18 cellular contexts compared by ENCODE assay signal in genomic region chr14:78440351-78440750, GRCh38.
"Had no signal": no experiment of that assay in that cellular context is flagged by ENCODE, and none has a peak within 500 bp of the region (broad histone marks: within the 10 kb centered on the region; RNA-seq: fewer than 3 reads in every experiment).

No MANE protein-coding gene starts in this region.

- H3K27me3 ChIP-seq: esophagus muscularis mucosa, gastrocnemius medialis, pancreas had no signal

- H3K27ac ChIP-seq: coronary artery, esophagus muscularis mucosa, gastrocnemius medialis, left ventricle myocardium inferior, lower lobe of right lung, pancreas had no signal

- DNase-seq: effector CD8-positive, alpha-beta T cell; gastrocnemius medialis; kidney; left cardiac atrium; left ventricle myocardium inferior; lower lobe of right lung; natural killer cell; occipital lobe; pancreas; right cardiac atrium; small intestine; stimulated activated CD4-positive, alpha-beta T cell treated with anti-CD3 and anti-CD28 coated beads, Interleukin-12 subunit alpha, Interleukin-12 subunit beta, amount 100 ng/mL, for 4 hours; stimulated activated CD4-positive, alpha-beta T cell treated with anti-CD3 and anti-CD28 coated beads, Interleukin-2, amount 100 ng/mL, for 48 hours; stimulated activated naive CD4-positive, alpha-beta T cell treated with Interleukin-2 at 50 U/mL for 16 hours; trophoblast cell had no signal

- FAIRE-seq: endometrium, kidney, pancreas, small intestine had no signal

- H3K9me3 ChIP-seq: esophagus muscularis mucosa, gastrocnemius medialis, lower lobe of right lung, pancreas had no signal

- H3K4me3 ChIP-seq: coronary artery, esophagus muscularis mucosa, gastrocnemius medialis, left ventricle myocardium inferior, lower lobe of right lung, pancreas had no signal

- ATAC-seq: gastrocnemius medialis, left cardiac atrium, lower lobe of right lung, natural killer cell, pancreas, right cardiac atrium had no signal

- H3K4me1 ChIP-seq: esophagus muscularis mucosa, gastrocnemius medialis, left ventricle myocardium inferior, lower lobe of right lung, pancreas had no signal

- H3K36me3 ChIP-seq: esophagus muscularis mucosa, gastrocnemius medialis, left ventricle myocardium inferior, lower lobe of right lung, pancreas had no signal
